33 cellular contexts compared by ENCODE assay signal in the genomic region with DNA sequence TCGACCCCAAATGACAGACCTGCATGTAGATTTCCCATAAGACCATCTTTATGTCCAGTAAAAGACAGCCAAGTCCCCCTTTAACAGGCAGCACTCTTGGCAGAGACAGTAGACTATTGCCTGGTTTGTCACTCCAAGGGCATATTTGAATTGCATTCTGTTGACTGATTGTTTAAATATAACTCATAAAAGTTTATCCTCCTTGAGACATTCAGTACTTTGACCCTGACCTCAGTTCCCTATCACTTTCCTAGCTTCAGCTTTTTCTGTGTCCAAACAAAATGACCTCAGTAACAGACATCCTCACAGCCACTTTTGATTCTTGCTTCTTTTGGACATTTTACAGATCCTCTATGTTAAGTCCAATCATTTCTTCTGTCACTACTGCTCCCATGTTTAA. TPM values are rescaled to one million over a fixed set of nuclear protein-coding genes. Genes with fewer than 3 reads are reported as not detected.
"Had no signal": no experiment of that assay in that cellular context is flagged by ENCODE, and none has a peak within 500 bp of the region (broad histone marks: within the 10 kb centered on the region; RNA-seq: fewer than 3 reads in every experiment).

No MANE protein-coding gene starts in this region.

- H3K27ac ChIP-seq: brain microvascular endothelial cell, KMS-11, SJSA1 had no signal

- H3K9me3 Mint-ChIP-seq: activated B cell treated with CpG ODN at 0.5 μM for 24 hours; activated CD4-positive, alpha-beta memory T cell treated with anti-CD3 and anti-CD28 coated beads, Interleukin-2, amount 10 ng/mL, durations not matched to agents 7 days and 5 days; activated naive CD4-positive, alpha-beta T cell treated with anti-CD3 and anti-CD28 coated beads, Interleukin-2, amount 10 ng/mL, durations not matched to agents 7 days and 5 days; activated naive CD8-positive, alpha-beta T cell treated with anti-CD3 and anti-CD28 coated beads, Interleukin-2, amount 50 U/mL, for 24 hours; T-helper 1 cell treated with Interleukin-12 subunit alpha and Interleukin-12 subunit beta and Interleukin-4 antibody, amounts not matched to agents 30 μg/mL and 1 μg/mL, for 36 hours; T-helper 2 cell treated with Interferon-gamma antibody and Interleukin-4, amounts not matched to agents 5 μg/mL and 100 μg/mL, for 36 hours had no signal

- H3K4me3 ChIP-seq: SJSA1 had no signal

- H3K4me1 Mint-ChIP-seq: activated B cell treated with CpG ODN at 0.5 μM for 24 hours; activated CD4-positive, alpha-beta memory T cell treated with anti-CD3 and anti-CD28 coated beads, Interleukin-2, amount 10 ng/mL, durations not matched to agents 7 days and 5 days; activated CD8-positive, alpha-beta memory T cell treated with anti-CD3 and anti-CD28 coated beads, Interleukin-2, amount 10 ng/mL, durations not matched to agents 7 days and 5 days; activated naive CD4-positive, alpha-beta T cell treated with anti-CD3 and anti-CD28 coated beads, Interleukin-2, amount 10 ng/mL, durations not matched to agents 7 days and 5 days had no signal

- H3K27ac Mint-ChIP-seq: activated B cell treated with CpG ODN at 0.5 μM for 24 hours; activated CD4-positive, alpha-beta memory T cell treated with anti-CD3 and anti-CD28 coated beads, Interleukin-2, amount 10 ng/mL, durations not matched to agents 7 days and 5 days; activated CD8-positive, alpha-beta memory T cell treated with anti-CD3 and anti-CD28 coated beads, Interleukin-2, amount 10 ng/mL, durations not matched to agents 7 days and 5 days; activated naive CD4-positive, alpha-beta T cell treated with anti-CD3 and anti-CD28 coated beads, Interleukin-2, amount 10 ng/mL, durations not matched to agents 7 days and 5 days; activated naive CD8-positive, alpha-beta T cell; activated naive CD8-positive, alpha-beta T cell treated with anti-CD3 and anti-CD28 coated beads, Interleukin-2, amount 50 U/mL, for 24 hours; T-helper 1 cell treated with Interleukin-12 subunit alpha and Interleukin-12 subunit beta and Interleukin-4 antibody, amounts not matched to agents 30 μg/mL and 1 μg/mL, for 36 hours; T-helper 2 cell treated with Interferon-gamma antibody and Interleukin-4, amounts not matched to agents 5 μg/mL and 100 μg/mL, for 36 hours had no signal

- H3K9me3 ChIP-seq: SJSA1, SK-N-SH had no signal

- H3K4me2 ChIP-seq: KMS-11, SK-N-SH had no signal

- H3K36me3 Mint-ChIP-seq: activated CD8-positive, alpha-beta memory T cell treated with anti-CD3 and anti-CD28 coated beads, Interleukin-2, amount 10 ng/mL, durations not matched to agents 7 days and 5 days; activated naive CD4-positive, alpha-beta T cell treated with anti-CD3 and anti-CD28 coated beads, Interleukin-2, amount 10 ng/mL, durations not matched to agents 7 days and 5 days; activated naive CD8-positive, alpha-beta T cell had no signal

- H3K36me3 ChIP-seq: brain microvascular endothelial cell, SJSA1 had no signal

- H3K4me1 ChIP-seq: SJSA1 had no signal

- H3K4me3 Mint-ChIP-seq: activated B cell treated with CpG ODN at 0.5 μM for 24 hours; activated CD4-positive, alpha-beta memory T cell treated with anti-CD3 and anti-CD28 coated beads, Interleukin-2, amount 10 ng/mL, durations not matched to agents 7 days and 5 days; activated CD8-positive, alpha-beta memory T cell treated with anti-CD3 and anti-CD28 coated beads, Interleukin-2, amount 10 ng/mL, durations not matched to agents 7 days and 5 days; activated naive CD4-positive, alpha-beta T cell treated with anti-CD3 and anti-CD28 coated beads, Interleukin-2, amount 10 ng/mL, durations not matched to agents 7 days and 5 days; activated naive CD8-positive, alpha-beta T cell; activated naive CD8-positive, alpha-beta T cell treated with anti-CD3 and anti-CD28 coated beads, Interleukin-2, amount 50 U/mL, for 24 hours; T-helper 1 cell treated with Interleukin-12 subunit alpha and Interleukin-12 subunit beta and Interleukin-4 antibody, amounts not matched to agents 30 μg/mL and 1 μg/mL, for 36 hours; T-helper 2 cell treated with Interferon-gamma antibody and Interleukin-4, amounts not matched to agents 5 μg/mL and 100 μg/mL, for 36 hours had no signal

- DNase-seq: activated B cell treated with CpG ODN at 0.5 μM for 24 hours; activated CD4-positive, alpha-beta memory T cell treated with anti-CD3 and anti-CD28 coated beads, Interleukin-2, amount 10 ng/mL, durations not matched to agents 7 days and 5 days; activated CD4-positive, alpha-beta T cell treated with anti-CD3 and anti-CD28 coated beads for 4 hours; activated CD4-positive, alpha-beta T cell treated with anti-CD3 and anti-CD28 coated beads, Interleukin-2, amount 50 U/mL, for 1 hour; activated CD4-positive, CD25-positive, alpha-beta regulatory T cell treated with anti-CD3 and anti-CD28 coated beads, Interleukin-2, amount 50 U/mL, for 72 hours; activated CD8-positive, alpha-beta memory T cell treated with anti-CD3 and anti-CD28 coated beads for 24 hours; activated CD8-positive, alpha-beta memory T cell treated with anti-CD3 and anti-CD28 coated beads, Interleukin-2, amount 10 ng/mL, durations not matched to agents 7 days and 5 days; activated CD8-positive, alpha-beta memory T cell treated with anti-CD3 and anti-CD28 coated beads, Interleukin-2, amount 50 U/mL, for 48 hours; activated effector memory CD4-positive, alpha-beta T cell treated with Interleukin-2 at 50 U/mL for 16 hours; activated naive CD4-positive, alpha-beta T cell treated with anti-CD3 and anti-CD28 coated beads, Interleukin-2, amount 10 ng/mL, durations not matched to agents 7 days and 5 days; activated naive CD8-positive, alpha-beta T cell treated with anti-CD3 and anti-CD28 coated beads, Interleukin-2, amount 50 U/mL, for 24 hours; activated T-cell treated with anti-CD3 and anti-CD28 coated beads, Interleukin-2, amount 50 U/mL, for 48 hours; anterior cingulate cortex; brain microvascular endothelial cell; NCI-H1105; NCI-H1417 treated with DMSO at 0.1 percent for 48 hours; NCI-H187 treated with DMSO at 0.1 percent for 48 hours; NCI-H2081; NCI-H2171 treated with DMSO at 0.1 percent for 48 hours; NCI-H226; NCI-H524 treated with DMSO at 0.1 percent for 48 hours; RPMI8226; SHP77 treated with DMSO at 0.1 percent for 48 hours; SK-N-SH had no signal

- H3K9ac ChIP-seq: KMS-11, SK-N-SH had no signal

- ATAC-seq: activated CD8-positive, alpha-beta memory T cell treated with anti-CD3 and anti-CD28 coated beads, Interleukin-2, amount 10 ng/mL, durations not matched to agents 7 days and 5 days; activated naive CD8-positive, alpha-beta T cell treated with anti-CD3 and anti-CD28 coated beads, Interleukin-2, amount 50 U/mL, for 24 hours; Panc1 had no signal

- H3K9me2 ChIP-seq: SK-N-SH had no signal

- H3K27me3 ChIP-seq: brain microvascular endothelial cell, SJSA1 had no signal

RNA-seq across cellular contexts. Expression of a gene that starts 51.1 kb away (rescaled TPM):
- total RNA-seq: LHCN-M2, SJSA1 had no signal
- polyA plus RNA-seq: SK-N-SH had no signal

RNA-seq across cellular contexts. Expression of a gene that starts 56.3 kb away (rescaled TPM):
- total RNA-seq: activated B cell treated with CpG ODN at 0.5 μM for 24 hours; activated CD4-positive, alpha-beta memory T cell treated with anti-CD3 and anti-CD28 coated beads, Interleukin-2, amount 10 ng/mL, durations not matched to agents 7 days and 5 days; activated CD8-positive, alpha-beta memory T cell treated with anti-CD3 and anti-CD28 coated beads, Interleukin-2, amount 10 ng/mL, durations not matched to agents 7 days and 5 days; LHCN-M2; MCF 10A; NCI-H460; SJSA1 had no signal
- polyA plus RNA-seq: SK-N-SH had no signal
